In the genomic region with DNA sequence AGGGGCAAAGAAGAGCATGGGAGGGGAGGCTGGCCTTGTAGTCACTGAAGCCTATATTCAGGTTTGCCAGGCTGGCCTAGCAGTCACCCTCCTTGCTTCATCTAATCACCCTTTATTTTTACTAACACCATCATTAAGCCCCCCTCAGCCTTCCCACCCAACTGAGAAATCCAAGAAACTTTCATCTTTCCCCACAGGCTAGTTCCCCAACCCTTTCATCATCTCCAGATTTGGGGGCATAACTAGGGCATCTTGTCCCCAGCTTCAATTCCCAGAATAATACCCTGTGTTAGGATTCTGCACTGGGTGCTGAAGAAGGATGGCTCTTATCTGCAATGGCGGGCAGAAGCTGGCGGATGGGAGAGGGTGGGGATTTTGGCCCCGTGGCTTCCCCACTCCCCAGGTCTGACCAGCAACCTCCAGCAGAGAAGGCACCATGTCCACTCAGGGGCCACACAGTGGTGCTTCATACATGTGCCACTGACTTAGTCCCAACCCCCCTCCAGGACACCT, we compare ENCODE assay signal across 23 cellular contexts. TPM values are rescaled to one million over a fixed set of nuclear protein-coding genes. Genes with fewer than 3 reads are reported as not detected.
"Had no signal": no experiment of that assay in that cellular context is flagged by ENCODE, and none has a peak within 500 bp of the region (broad histone marks: within the 10 kb centered on the region; RNA-seq: fewer than 3 reads in every experiment).

No MANE protein-coding gene starts in this region.

- H3K4me3 Mint-ChIP-seq: nephron had no signal

- H3K27me3 ChIP-seq: dorsolateral prefrontal cortex, heart left ventricle, sigmoid colon, suprapubic skin, tibial artery, upper lobe of left lung, uterus had no signal

- H3K4me1 ChIP-seq: sigmoid colon, suprapubic skin, tibial artery, uterus had no signal

- H3K9me3 Mint-ChIP-seq: nephron had no signal

- H3K9me3 ChIP-seq: heart left ventricle, sigmoid colon, suprapubic skin, tibial artery, upper lobe of left lung, uterus had no signal

- H3K4me1 Mint-ChIP-seq: nephron had no signal

- ATAC-seq: heart left ventricle; left colon; stimulated activated naive CD8-positive, alpha-beta T cell treated with anti-CD3 and anti-CD28 coated beads, Interleukin-15, Interleukin-2, amounts not matched to agents 100 U/mL and 50 U/mL, for 24 hours had no signal

- H3K27ac ChIP-seq: dorsolateral prefrontal cortex, heart left ventricle, sigmoid colon, skin epidermis, suprapubic skin, tibial artery, upper lobe of left lung, uterus had no signal

- H3K27ac Mint-ChIP-seq: nephron had no signal

- H3K36me3 ChIP-seq: uterus had no signal

- H3K4me3 ChIP-seq: dorsolateral prefrontal cortex, heart left ventricle, sigmoid colon, skin epidermis, suprapubic skin, tibial artery, upper lobe of left lung, uterus had no signal

- DNase-seq: cortex of kidney; dorsolateral prefrontal cortex; effector CD8-positive, alpha-beta T cell; foreskin melanocyte; heart left ventricle; hippocampal formation; left colon; mesendoderm; naive B cell; sigmoid colon; stimulated activated CD4-positive, alpha-beta T cell treated with anti-CD3 and anti-CD28 coated beads, Interleukin-12 subunit alpha, Interleukin-12 subunit beta, amount 100 ng/mL, for 4 hours; stimulated activated naive CD8-positive, alpha-beta T cell treated with anti-CD3 and anti-CD28 coated beads, Interleukin-15, Interleukin-2, amounts not matched to agents 100 U/mL and 50 U/mL, for 24 hours; tibial artery; upper lobe of left lung; uterus had no signal

- H3K27me3 Mint-ChIP-seq: naive B cell had no signal

RNA-seq across cellular contexts. Expression of gene FITM1, which starts 29.4 kb away (rescaled TPM):
- total RNA-seq: kidney epithelial cell had no signal

RNA-seq across cellular contexts. Expression of gene CPNE6, which starts 29.7 kb away (rescaled TPM):
- total RNA-seq: kidney epithelial cell, liver, lung microvascular endothelial cell, omental fat pad, pulmonary artery endothelial cell, suprapubic skin, upper lobe of left lung had no signal
- polyA plus RNA-seq: heart left ventricle had no signal
